14 cellular contexts compared by ENCODE assay signal in genomic region chr2:100978582-100979051, GRCh38. TPM values are rescaled to one million over a fixed set of nuclear protein-coding genes. Genes with fewer than 3 reads are reported as not detected.
A peak's percentile ranks its signal among the peaks of the same experiment; 100 is the strongest.
DNase-seq lines count a peak whose midpoint lies in the region; ATAC-seq and TF ChIP-seq lines count a peak whose summit lies in the region.
"Had no signal": no experiment of that assay in that cellular context is flagged by ENCODE, and none has a peak within 500 bp of the region (broad histone marks: within the 10 kb centered on the region; RNA-seq: fewer than 3 reads in every experiment).

No MANE protein-coding gene starts in this region.

- H3K18ac ChIP-seq in neuronal stem cell (ENCODE audit: low read length): peak overlapping the region; percentile 2

- peak overlapping the region; percentile 14 for H3K27ac Mint-ChIP-seq in endodermal cell
- no peak overlapping the region for H3K27ac Mint-ChIP-seq in activated CD8-positive, alpha-beta memory T cell treated with anti-CD3 and anti-CD28 coated beads, Interleukin-2, amount 10 ng/mL, durations not matched to agents 7 days and 5 days
- H3K27ac Mint-ChIP-seq: activated naive CD8-positive, alpha-beta T cell had no signal

- H4K20me1 ChIP-seq in GM23248 (ENCODE audit: insufficient read depth): no peaks in the 10 kb centered on the region

- CTCF ChIA-PET in activated CD8-positive, alpha-beta memory T cell treated with anti-CD3 and anti-CD28 coated beads, Interleukin-2, amount 10 ng/mL, durations not matched to agents 7 days and 5 days (lab: Charles Lee): interaction anchor here (1.0 kb wide), 1 partner anchor 371 kb away, joined by 3 read pairs; no protein-coding TSS in a partner anchor

- no peaks in the 10 kb centered on the region for H3K36me3 Mint-ChIP-seq in endodermal cell (ENCODE audit: low read depth)
- no peaks in the 10 kb centered on the region for H3K36me3 Mint-ChIP-seq in activated CD8-positive, alpha-beta memory T cell treated with anti-CD3 and anti-CD28 coated beads, Interleukin-2, amount 10 ng/mL, durations not matched to agents 7 days and 5 days
- H3K36me3 Mint-ChIP-seq: activated naive CD8-positive, alpha-beta T cell had no signal

- H3F3A ChIP-seq in GM23248 (ENCODE audit: insufficient read depth): no peaks in the 10 kb centered on the region

- no peak overlapping the region for H3K4me3 Mint-ChIP-seq in endodermal cell
- no peak overlapping the region for H3K4me3 Mint-ChIP-seq in activated CD8-positive, alpha-beta memory T cell treated with anti-CD3 and anti-CD28 coated beads, Interleukin-2, amount 10 ng/mL, durations not matched to agents 7 days and 5 days
- H3K4me3 Mint-ChIP-seq: activated naive CD8-positive, alpha-beta T cell had no signal

- no peak overlapping the region for H3K4me3 ChIP-seq in endodermal cell (ENCODE audit: low read length)
- H3K4me3 ChIP-seq in neuronal stem cell (ENCODE audit: low read length in 2 of 2): no peak overlapping the region
- H3K4me3 ChIP-seq in GM23248: no peak overlapping the region
- H3K4me3 ChIP-seq: SJCRH30 had no signal

- H3K79me2 ChIP-seq in GM23248 (ENCODE audit: insufficient read depth): no peaks in the 10 kb centered on the region
- H3K79me2 ChIP-seq: parathyroid adenoma had no signal

- no peak overlapping the region for H3K23ac ChIP-seq in neuronal stem cell (ENCODE audit: low read depth, low read length, poor library complexity)

- H3K9me3 Mint-ChIP-seq in endodermal cell: no peaks in the 10 kb centered on the region
- no peaks in the 10 kb centered on the region for H3K9me3 Mint-ChIP-seq in activated CD8-positive, alpha-beta memory T cell treated with anti-CD3 and anti-CD28 coated beads, Interleukin-2, amount 10 ng/mL, durations not matched to agents 7 days and 5 days (ENCODE audit: low read depth)

- 90 to 93% methylated on average over 12 to 13 of the region's 13 CpGs for WGBS in endodermal cell (ENCODE audit: insufficient coverage in 1 of 2, insufficient read length in 1 of 2), 2 experiments
- no CpG with 5 or more reads among the region's 13 CpGs for WGBS in neuronal stem cell (ENCODE audit: extremely low coverage in 2 of 2, insufficient read length in 2 of 2, insufficient replicate concordance in 1 of 2), 2 donors
- WGBS in GM23248 (ENCODE audit: low coverage in 1 of 2, low lambda C conversion rate in 2 of 2, missing lambda C conversion rate in 2 of 2), 2 experiments: 75 to 78% methylated on average over 13 of the region's 13 CpGs

- H3K36me3 ChIP-seq in endodermal cell (ENCODE audit: control insufficient read depth, insufficient read depth, low read length) (no peaks in the 10 kb centered on the region), neuronal stem cell (replicated peaks in 1 of 2; ENCODE audit: control insufficient read depth in 2 of 2, insufficient read depth in 2 of 2, low read length in 2 of 2) (no peaks in the 10 kb centered on the region), GM23248 (ENCODE audit: low read depth) (no peaks in the 10 kb centered on the region)
- H3K36me3 ChIP-seq: SJCRH30 had no signal

- no peak overlapping the region for H2BK5ac ChIP-seq in neuronal stem cell (ENCODE audit: low read length)

- no peaks in the 10 kb centered on the region for H3K27me3 Mint-ChIP-seq in endodermal cell (ENCODE audit: insufficient read depth)
- H3K27me3 Mint-ChIP-seq in activated CD8-positive, alpha-beta memory T cell treated with anti-CD3 and anti-CD28 coated beads, Interleukin-2, amount 10 ng/mL, durations not matched to agents 7 days and 5 days: no peaks in the 10 kb centered on the region
- H3K27me3 Mint-ChIP-seq: activated naive CD8-positive, alpha-beta T cell had no signal

- no peak overlapping the region for H2BK120ac ChIP-seq in neuronal stem cell (ENCODE audit: low read depth, low read length)

- H3K4ac ChIP-seq in neuronal stem cell (ENCODE audit: low read length): no peak overlapping the region

- no peak overlapping the region for H4K91ac ChIP-seq in neuronal stem cell (ENCODE audit: low read depth, low read length, poor library complexity)

- peak overlapping the region; percentile 19 for H2AK5ac ChIP-seq in neuronal stem cell (ENCODE audit: low read depth, low read length)

- H4K8ac ChIP-seq in neuronal stem cell (ENCODE audit: low read depth, low read length): no peak overlapping the region

- H3K9me3 ChIP-seq in endodermal cell (ENCODE audit: control insufficient read depth, low read length): no peaks in the 10 kb centered on the region
- H3K9me3 ChIP-seq in neuronal stem cell (replicated peaks in 1 of 2; ENCODE audit: control insufficient read depth in 2 of 2, insufficient read depth in 1 of 2, low read depth in 1 of 2, low read length in 2 of 2): no peaks in the 10 kb centered on the region
- H3K9me3 ChIP-seq in GM23248 (ENCODE audit: low read depth): no peaks in the 10 kb centered on the region
- H3K9me3 ChIP-seq: SJCRH30 had no signal

- peak; percentile 65 for DNase-seq in AG08396 (ENCODE audit: low spot score)
- peak; percentile 4 for DNase-seq in NCI-H69 (lab: John Stamatoyannopoulos, UW)
- no peak for DNase-seq in endodermal cell
- DNase-seq in neuronal stem cell (ENCODE audit: low spot score): no peak
- no peak for DNase-seq in activated gamma-delta T cell (lab: John Stamatoyannopoulos, UW)
- DNase-seq in activated CD8-positive, alpha-beta memory T cell treated with anti-CD3 and anti-CD28 coated beads, Interleukin-2, amount 10 ng/mL, durations not matched to agents 7 days and 5 days: no peak
- DNase-seq in GM23248: no peak
- DNase-seq: activated CD4-positive, alpha-beta T cell treated with anti-CD3 and anti-CD28 coated beads for 1 hour; erythroblast; NCI-H226; SJCRH30 had no signal

- no peak overlapping the region for H2BK15ac ChIP-seq in neuronal stem cell (ENCODE audit: low read length)

- H3K4me1 ChIP-seq in endodermal cell (ENCODE audit: control insufficient read depth, insufficient read depth, low read length): no peaks in the 10 kb centered on the region
- H3K4me1 ChIP-seq in neuronal stem cell (ENCODE audit: control insufficient read depth in 2 of 2, insufficient read depth in 1 of 2, low read depth in 1 of 2, low read length in 2 of 2): peaks cover 21 to 27% of the 10 kb centered on the region in 2 donors
- H3K4me1 ChIP-seq in GM23248 (ENCODE audit: insufficient read depth): no peaks in the 10 kb centered on the region
- H3K4me1 ChIP-seq: parathyroid adenoma, SJCRH30 had no signal

- H3K27me3 ChIP-seq in endodermal cell (ENCODE audit: control insufficient read depth, insufficient read depth, low read length, poor library complexity, severe bottlenecking) (no peaks in the 10 kb centered on the region), neuronal stem cell (ENCODE audit: control insufficient read depth in 3 of 3, insufficient read depth in 3 of 3, low read depth in 1 of 3, low read length in 3 of 3) (no peaks in the 10 kb centered on the region), GM23248 (replicated peaks; ENCODE audit: insufficient read depth) (no peaks in the 10 kb centered on the region)

- H3K4me1 Mint-ChIP-seq in endodermal cell: peaks cover 1% of the 10 kb centered on the region
- no peaks in the 10 kb centered on the region for H3K4me1 Mint-ChIP-seq in activated CD8-positive, alpha-beta memory T cell treated with anti-CD3 and anti-CD28 coated beads, Interleukin-2, amount 10 ng/mL, durations not matched to agents 7 days and 5 days

- in situ Hi-C loops in GM23248 (cut with MboI): no loop called here

- no peaks in the 10 kb centered on the region for H3K9me2 ChIP-seq in GM23248 (ENCODE audit: insufficient read depth)

- no peak for ATAC-seq in GM18907 (IDR thresholded peaks at IDR 0.05; ENCODE audit: unreplicated experiment)
- no peak for ATAC-seq in activated CD8-positive, alpha-beta memory T cell treated with anti-CD3 and anti-CD28 coated beads, Interleukin-2, amount 10 ng/mL, durations not matched to agents 7 days and 5 days

- H2BK12ac ChIP-seq in neuronal stem cell (ENCODE audit: low read length): no peak overlapping the region

- H3K27ac ChIP-seq in endodermal cell (ENCODE audit: low read depth, low read length): no peak overlapping the region
- H3K27ac ChIP-seq in neuronal stem cell (replicated peaks; ENCODE audit: low read length): no peak overlapping the region
- H3K27ac ChIP-seq in GM23248: no peak overlapping the region
- H3K27ac ChIP-seq: parathyroid adenoma, SJCRH30 had no signal

- peak overlapping the region; percentile 24 for H2AFZ ChIP-seq in neuronal stem cell (ENCODE audit: low read length)
- no peak overlapping the region for H2AFZ ChIP-seq in GM23248
- H2AFZ ChIP-seq: parathyroid adenoma had no signal

- H3K4me2 ChIP-seq in neuronal stem cell (ENCODE audit: insufficient read depth, low read length, poor library complexity, severe bottlenecking): no peak overlapping the region
- no peak overlapping the region for H3K4me2 ChIP-seq in GM23248 (ENCODE audit: unreplicated experiment)

- no peaks in the 10 kb centered on the region for H3K79me1 ChIP-seq in neuronal stem cell (ENCODE audit: low read depth, low read length)

- no peak overlapping the region for H3K14ac ChIP-seq in neuronal stem cell (ENCODE audit: low read length)

- H3K9ac ChIP-seq in endodermal cell (ENCODE audit: extremely low read depth, low read length, poor library complexity, severe bottlenecking) (no peak overlapping the region), neuronal stem cell (ENCODE audit: low read depth, low read length, poor library complexity) (no peak overlapping the region), GM23248 (no peak overlapping the region)
- H3K9ac ChIP-seq: parathyroid adenoma had no signal

- TF ChIP-seq CTCF in endodermal cell (conservative IDR thresholded peaks at IDR 0.05): no peak

RNA-seq across cellular contexts. Expression of gene RPL31, which starts 23.5 kb away (rescaled TPM):
- 1,000 to 10,000 TPM; 1,597 to 1,823 TPM for total RNA-seq in endodermal cell
- 2,538 TPM for polyA plus RNA-seq in endodermal cell (2013, experiment 1 of 2)
- 2,476 TPM for polyA plus RNA-seq in endodermal cell (2013, experiment 2 of 2)
- 2,267 TPM for polyA plus RNA-seq in neuronal stem cell (2013, experiment 1 of 2)
- 2,302 TPM for polyA plus RNA-seq in neuronal stem cell (2013, experiment 2 of 2)
- total RNA-seq in activated CD8-positive, alpha-beta memory T cell treated with anti-CD3 and anti-CD28 coated beads, Interleukin-2, amount 10 ng/mL, durations not matched to agents 7 days and 5 days: 1,000 to 10,000 TPM; 1,012 to 1,324 TPM
- 604 and 659 TPM in 2 replicates for total RNA-seq in GM23248 (2014; rRNA removed; shearing (Covaris generic))
- 1,157 and 1,172 TPM in 2 replicates for polyA plus RNA-seq in GM23248 (2016; fragmentation: Nextera tagmentation; extraction: Ambion mirVana)

Comparison
In these comparisons a context has a peak if more than half of its experiments do, and no peak if none do; other contexts are left out.
1. DNase-seq: peak in AG08396 (single experiment) and NCI-H69 (single experiment); none in endodermal cell (single experiment), neuronal stem cell (single experiment), activated gamma-delta T cell (single experiment), activated CD8-positive, alpha-beta memory T cell treated with anti-CD3 and anti-CD28 coated beads, Interleukin-2, amount 10 ng/mL, durations not matched to agents 7 days and 5 days (single experiment) and GM23248 (single experiment).